ENCODE assay signal across 11 cellular contexts in the genomic region with DNA sequence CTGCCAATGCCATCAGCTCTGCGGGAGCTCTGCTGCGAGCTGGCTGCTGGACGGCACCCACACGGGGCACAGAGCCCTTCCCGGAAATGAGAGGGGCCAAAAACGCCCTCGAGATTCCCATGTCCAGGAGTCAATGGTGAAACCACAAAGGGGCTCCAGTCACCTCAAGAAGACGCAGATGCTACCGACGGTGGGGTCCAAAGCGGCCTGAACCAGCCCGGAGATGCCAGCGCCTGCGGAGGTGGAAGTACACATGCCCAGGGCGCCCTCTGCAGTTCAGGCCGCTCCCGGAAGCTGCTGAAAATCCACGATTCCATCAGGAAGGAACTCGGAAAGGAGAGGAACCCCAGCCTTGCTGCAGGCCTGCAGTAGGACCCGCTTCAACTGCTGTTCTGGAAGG.
DNase-seq lines count a peak whose midpoint lies in the region; ATAC-seq and TF ChIP-seq lines count a peak whose summit lies in the region.
"Had no signal": no experiment of that assay in that cellular context is flagged by ENCODE, and none has a peak within 500 bp of the region (broad histone marks: within the 10 kb centered on the region; RNA-seq: fewer than 3 reads in every experiment).

No MANE protein-coding gene starts in this region.

- no peaks in the 10 kb centered on the region for H3K27me3 ChIP-seq in H9 (ENCODE audit: insufficient read depth, low read length)

- DNase-seq in H9 (peak; percentile 85), OCI-LY7 (ENCODE audit: low spot score) (no peak), glutamatergic neuron (peak; percentile 47), progenitor cell of endocrine pancreas (ENCODE audit: low spot score, unreplicated experiment) (no peak), dermis blood vessel endothelial cell (no peak), Calu3 (no peak)
- DNase-seq: activated CD4-positive, alpha-beta T cell treated with anti-CD3 and anti-CD28 coated beads, Interleukin-2, amount 10 ng/mL, durations not matched to agents 24 days and 14 days; activated naive CD8-positive, alpha-beta T cell treated with anti-CD3 and anti-CD28 coated beads, Interleukin-2, amount 10 ng/mL, durations not matched to agents 7 days and 5 days; NCI-H2081 had no signal

- no peak overlapping the region for H2BK12ac ChIP-seq in H9 (ENCODE audit: insufficient read length, low read depth, low read length)

- peak; percentile 71 for TF ChIP-seq CTCF in H9 (conservative IDR thresholded peaks at IDR 0.05)
- TF ChIP-seq CTCF in OCI-LY7 (conservative IDR thresholded peaks at IDR 0.05; ENCODE audit: low read length) = peak; percentile 29; the same call in 1 of the 2 replicates
- TF ChIP-seq CTCF in glutamatergic neuron (IDR thresholded peaks at IDR 0.05; ENCODE audit: partially characterized antibody, unreplicated experiment) = no peak
- peak; percentile 14 for TF ChIP-seq CTCF in progenitor cell of endocrine pancreas (IDR thresholded peaks at IDR 0.05; ENCODE audit: unreplicated experiment)
- no peak for TF ChIP-seq CTCF in Calu3 (IDR thresholded peaks at IDR 0.05; ENCODE audit: unreplicated experiment)

- no peak overlapping the region for H3K4me3 ChIP-seq in OCI-LY7 (ENCODE audit: low read depth, low read length, poor library complexity, severe bottlenecking)
- H3K4me3 ChIP-seq: SJSA1 had no signal

- POLR2A ChIA-PET in OCI-LY7 (lab: Charles Lee) = no interaction called here

- H3K4me2 ChIP-seq in H9 (ENCODE audit: insufficient read depth, insufficient read length, low read length) (no peak overlapping the region), OCI-LY7 (ENCODE audit: low read length) (no peak overlapping the region)

- H2BK20ac ChIP-seq in H9 (ENCODE audit: low read depth, low read length, poor library complexity, severe bottlenecking) = no peak overlapping the region

- H3K23me2 ChIP-seq in H9 (ENCODE audit: insufficient read length, low read depth, low read length, poor library complexity, severe bottlenecking) = no peaks in the 10 kb centered on the region

- H3K4ac ChIP-seq in H9 (ENCODE audit: low read depth, low read length) = no peak overlapping the region

- H4K91ac ChIP-seq in H9 (ENCODE audit: insufficient read length, low read depth, low read length) = no peak overlapping the region

- no peak overlapping the region for H3K9ac ChIP-seq in H9 (ENCODE audit: extremely low read depth, insufficient read length, low read length)

- H3K36me3 ChIP-seq in OCI-LY7 (ENCODE audit: insufficient read depth, low read length) = no peaks in the 10 kb centered on the region
- H3K36me3 ChIP-seq: SJSA1 had no signal

- no peaks in the 10 kb centered on the region for H4K20me1 ChIP-seq in H9 (ENCODE audit: control insufficient read depth, insufficient read depth, insufficient read length)
- no peaks in the 10 kb centered on the region for H4K20me1 ChIP-seq in OCI-LY7 (ENCODE audit: insufficient read depth, low read length)

- H2BK5ac ChIP-seq in H9 (ENCODE audit: insufficient read length, low read length) = no peak overlapping the region

- H3K4me3 Mint-ChIP-seq in H9 (no peak overlapping the region), glutamatergic neuron (ENCODE audit: unreplicated experiment) (no peak overlapping the region), progenitor cell of endocrine pancreas (ENCODE audit: low read depth) (no peak overlapping the region), Calu3 (ENCODE audit: low read depth, unreplicated experiment) (no peak overlapping the region)
- H3K4me3 Mint-ChIP-seq: activated CD4-positive, alpha-beta T cell treated with anti-CD3 and anti-CD28 coated beads, Interleukin-2, amount 10 ng/mL, durations not matched to agents 24 days and 14 days; activated naive CD8-positive, alpha-beta T cell treated with anti-CD3 and anti-CD28 coated beads, Interleukin-2, amount 10 ng/mL, durations not matched to agents 7 days and 5 days had no signal

- H3K56ac ChIP-seq in H9 (ENCODE audit: insufficient read length, low read depth, low read length) = no peak overlapping the region

- no peak overlapping the region for H3K27ac Mint-ChIP-seq in H9
- H3K27ac Mint-ChIP-seq in glutamatergic neuron (ENCODE audit: unreplicated experiment) = no peak overlapping the region
- no peak overlapping the region for H3K27ac Mint-ChIP-seq in progenitor cell of endocrine pancreas
- no peak overlapping the region for H3K27ac Mint-ChIP-seq in Calu3 (ENCODE audit: unreplicated experiment)
- H3K27ac Mint-ChIP-seq: activated CD4-positive, alpha-beta T cell treated with anti-CD3 and anti-CD28 coated beads, Interleukin-2, amount 10 ng/mL, durations not matched to agents 24 days and 14 days; activated naive CD8-positive, alpha-beta T cell treated with anti-CD3 and anti-CD28 coated beads, Interleukin-2, amount 10 ng/mL, durations not matched to agents 7 days and 5 days had no signal

- no peak overlapping the region for H4K8ac ChIP-seq in H9 (replicated peaks; ENCODE audit: insufficient read length, low read depth, low read length)

- H3K27me3 Mint-ChIP-seq in H9 (ENCODE audit: low read depth) (peaks cover 5% of the 10 kb centered on the region; the same call in 1 of the 2 replicates), glutamatergic neuron (ENCODE audit: unreplicated experiment) (peaks cover 3% of the 10 kb centered on the region), progenitor cell of endocrine pancreas (no peaks in the 10 kb centered on the region), Calu3 (ENCODE audit: unreplicated experiment) (no peaks in the 10 kb centered on the region)

- H2BK120ac ChIP-seq in H9 (ENCODE audit: low read depth, low read length, poor library complexity, severe bottlenecking) = no peak overlapping the region

- H3K14ac ChIP-seq in H9 (ENCODE audit: insufficient read depth, low read length) = no peak overlapping the region

- no peak overlapping the region for H2AK5ac ChIP-seq in H9 (ENCODE audit: insufficient read length, low read length)

- ATAC-seq in GM18858 (IDR thresholded peaks at IDR 0.05; ENCODE audit: unreplicated experiment) = no peak

- H3T11ph ChIP-seq in H9 (ENCODE audit: low read length) = no peak overlapping the region

- BruUV-seq in OCI-LY7 (replicated peaks; lab: Mats Ljungman, UMichigan) (no TSS peak), Calu3 (replicated peaks; lab: Mats Ljungman, UMichigan) (no TSS peak)

- no peaks in the 10 kb centered on the region for H3K79me1 ChIP-seq in H9 (ENCODE audit: insufficient read depth, low read depth, low read length, poor library complexity, severe bottlenecking)

- no peaks in the 10 kb centered on the region for H3K9me3 ChIP-seq in H9 (ENCODE audit: control insufficient read depth, low read depth, low read length)
- no peaks in the 10 kb centered on the region for H3K9me3 ChIP-seq in OCI-LY7 (ENCODE audit: low read length)
- H3K9me3 ChIP-seq: SJSA1 had no signal

- H3K4me1 ChIP-seq in H9 (ENCODE audit: insufficient read depth, low read length) (no peaks in the 10 kb centered on the region), OCI-LY7 (ENCODE audit: insufficient read depth, low read length, poor library complexity, severe bottlenecking) (no peaks in the 10 kb centered on the region)
- H3K4me1 ChIP-seq: SJSA1 had no signal

- no peaks in the 10 kb centered on the region for H3K79me2 ChIP-seq in H9 (ENCODE audit: insufficient read depth, low read length)
- no peaks in the 10 kb centered on the region for H3K79me2 ChIP-seq in OCI-LY7 (ENCODE audit: insufficient read depth, low read depth, low read length)

- H3K9me3 Mint-ChIP-seq in H9 (no peaks in the 10 kb centered on the region; a peak in 1 of 5 replicates), glutamatergic neuron (ENCODE audit: unreplicated experiment) (peaks cover 1% of the 10 kb centered on the region), progenitor cell of endocrine pancreas (ENCODE audit: low read depth) (no peaks in the 10 kb centered on the region), Calu3 (ENCODE audit: low read depth, unreplicated experiment) (peaks cover 2% of the 10 kb centered on the region)
- H3K9me3 Mint-ChIP-seq: activated CD4-positive, alpha-beta T cell treated with anti-CD3 and anti-CD28 coated beads, Interleukin-2, amount 10 ng/mL, durations not matched to agents 24 days and 14 days; activated naive CD8-positive, alpha-beta T cell treated with anti-CD3 and anti-CD28 coated beads, Interleukin-2, amount 10 ng/mL, durations not matched to agents 7 days and 5 days had no signal

- no peak overlapping the region for H2AFZ ChIP-seq in H9 (ENCODE audit: low read length)
- no peak overlapping the region for H2AFZ ChIP-seq in OCI-LY7 (ENCODE audit: low read length)

- no CpG with 5 or more reads among the region's 20 CpGs for WGBS in H9 (ENCODE audit: extremely low coverage, insufficient read length, low lambda C conversion rate)

- intact Hi-C loops in OCI-LY7 (cut with micrococcal nuclease; ENCODE audit: unreplicated experiment) = no loop called here
- intact Hi-C loops in Calu3 (cut with micrococcal nuclease; ENCODE audit: unreplicated experiment) = no loop called here

- no peak overlapping the region for H3K18ac ChIP-seq in H9 (ENCODE audit: insufficient read length, low read depth, low read length)

- H2BK15ac ChIP-seq in H9 (ENCODE audit: low read depth, low read length) = no peak overlapping the region

- no peaks in the 10 kb centered on the region for H3K4me1 Mint-ChIP-seq in H9
- H3K4me1 Mint-ChIP-seq in glutamatergic neuron (ENCODE audit: low read depth, unreplicated experiment) = no peaks in the 10 kb centered on the region
- H3K4me1 Mint-ChIP-seq in progenitor cell of endocrine pancreas (ENCODE audit: low read depth) = no peaks in the 10 kb centered on the region
- H3K4me1 Mint-ChIP-seq in Calu3 (ENCODE audit: low read depth, unreplicated experiment) = no peaks in the 10 kb centered on the region
- H3K4me1 Mint-ChIP-seq: activated CD4-positive, alpha-beta T cell treated with anti-CD3 and anti-CD28 coated beads, Interleukin-2, amount 10 ng/mL, durations not matched to agents 24 days and 14 days had no signal

- no peak overlapping the region for H4K5ac ChIP-seq in H9 (ENCODE audit: insufficient read length, low read depth, low read length)

- H3K9me2 ChIP-seq in OCI-LY7 (ENCODE audit: insufficient read depth, low read length) = no peaks in the 10 kb centered on the region

- no peak overlapping the region for H3K23ac ChIP-seq in H9 (ENCODE audit: insufficient read length, low read depth, low read length)

- CTCF ChIA-PET in OCI-LY7 (lab: Charles Lee; ENCODE audit: unreplicated experiment) (no interaction called here), Calu3 (lab: Charles Lee) (no interaction called here)

- H3K27ac ChIP-seq in H9 (ENCODE audit: insufficient read length, low read depth, low read length) (no peak overlapping the region), OCI-LY7 (ENCODE audit: low read depth, low read length, poor library complexity, severe bottlenecking) (no peak overlapping the region)
- H3K27ac ChIP-seq: SJSA1 had no signal

- H3K36me3 Mint-ChIP-seq in H9 (ENCODE audit: insufficient read depth in 1 of 3, low read depth in 3 of 3) (no peaks in the 10 kb centered on the region), glutamatergic neuron (ENCODE audit: unreplicated experiment) (no peaks in the 10 kb centered on the region), progenitor cell of endocrine pancreas (ENCODE audit: insufficient read depth) (no peaks in the 10 kb centered on the region), Calu3 (ENCODE audit: insufficient read depth, unreplicated experiment) (no peaks in the 10 kb centered on the region)
- H3K36me3 Mint-ChIP-seq: activated naive CD8-positive, alpha-beta T cell treated with anti-CD3 and anti-CD28 coated beads, Interleukin-2, amount 10 ng/mL, durations not matched to agents 7 days and 5 days had no signal

Comparison
In these comparisons a context has a peak if more than half of its experiments do, and no peak if none do; other contexts are left out.
1. DNase-seq: peak in H9 (single experiment) and glutamatergic neuron (single experiment); none in OCI-LY7 (single experiment), progenitor cell of endocrine pancreas (single experiment), dermis blood vessel endothelial cell (single experiment) and Calu3 (single experiment).
2. CTCF ChIP-seq: peak in H9 (single experiment), OCI-LY7 (single experiment) and progenitor cell of endocrine pancreas (single experiment); none in glutamatergic neuron (single experiment) and Calu3 (single experiment).